ENCODE assay signal across 8 cellular contexts in genomic region chr9:33125871-33126822, GRCh38. TPM values are rescaled to one million over a fixed set of nuclear protein-coding genes. Genes with fewer than 3 reads are reported as not detected.
A peak's percentile ranks its signal among the peaks of the same experiment; 100 is the strongest.
DNase-seq lines count a peak whose midpoint lies in the region; ATAC-seq and TF ChIP-seq lines count a peak whose summit lies in the region.

No MANE protein-coding gene starts in this region.

- no peak overlapping the region for H3K4me3 ChIP-seq in colonic mucosa

- no peaks in the 10 kb centered on the region for H3K27me3 ChIP-seq in colonic mucosa

- no peaks in the 10 kb centered on the region for H3K9me3 Mint-ChIP-seq in dendritic cell treated with granulocyte-macrophage colony-stimulating factor and Interleukin-4, amounts not matched to agents 40 ng/mL and 50 ng/mL, for 4 days

- H3K9ac ChIP-seq in colonic mucosa (ENCODE audit: low read depth in 2 of 2, low read length in 2 of 2), result no peak overlapping the region

- H3K36me3 Mint-ChIP-seq in dendritic cell treated with granulocyte-macrophage colony-stimulating factor and Interleukin-4, amounts not matched to agents 40 ng/mL and 50 ng/mL, for 4 days (ENCODE audit: low read depth), result peaks cover 100% of the 10 kb centered on the region

- H3K36me3 ChIP-seq in colonic mucosa, result no peaks in the 10 kb centered on the region

- no peak overlapping the region for H3K27ac ChIP-seq in colonic mucosa

- peak overlapping the region; percentile 72 for H3K27ac Mint-ChIP-seq in dendritic cell treated with granulocyte-macrophage colony-stimulating factor and Interleukin-4, amounts not matched to agents 40 ng/mL and 50 ng/mL, for 4 days

- H3K4me3 Mint-ChIP-seq in dendritic cell treated with granulocyte-macrophage colony-stimulating factor and Interleukin-4, amounts not matched to agents 40 ng/mL and 50 ng/mL, for 4 days, result no peak overlapping the region

- intact Hi-C loops in dendritic cell treated with granulocyte-macrophage colony-stimulating factor and Interleukin-4, amounts not matched to agents 40 ng/mL and 50 ng/mL, for 4 days (cut with micrococcal nuclease), result no loop called here
- intact Hi-C loops in sciatic nerve (cut with DNase I), result no loop called here
- intact Hi-C loops in colonic mucosa (cut with DNase I), result no loop called here

- H3K27me3 Mint-ChIP-seq in dendritic cell treated with granulocyte-macrophage colony-stimulating factor and Interleukin-4, amounts not matched to agents 40 ng/mL and 50 ng/mL, for 4 days, result no peaks in the 10 kb centered on the region

- peaks cover 73% of the 10 kb centered on the region for H3K4me1 Mint-ChIP-seq in dendritic cell treated with granulocyte-macrophage colony-stimulating factor and Interleukin-4, amounts not matched to agents 40 ng/mL and 50 ng/mL, for 4 days (ENCODE audit: low read depth)

- no peak for TF ChIP-seq CTCF in colonic mucosa (IDR thresholded peaks at IDR 0.05)

- ATAC-seq in GM18907 (IDR thresholded peaks at IDR 0.05; ENCODE audit: unreplicated experiment) (peak; percentile 67), HG03378 (IDR thresholded peaks at IDR 0.05; ENCODE audit: unreplicated experiment) (peak; percentile 41), sciatic nerve (peak; percentile 3), HG02938 (IDR thresholded peaks at IDR 0.05; ENCODE audit: unreplicated experiment) (no peak)

- DNase-seq in sciatic nerve (ENCODE audit: low spot score) (no peak), NCI-H1417 (lab: John Stamatoyannopoulos, UW) (no peak), HuH-7.5 (ENCODE audit: low spot score) (no peak), colonic mucosa (no peak)

- H3K4me1 ChIP-seq in colonic mucosa, result peaks cover 18% of the 10 kb centered on the region

- no peaks in the 10 kb centered on the region for H3K9me3 ChIP-seq in colonic mucosa

RNA-seq across cellular contexts. Expression of gene B4GALT1, which starts 41.0 kb away (rescaled TPM):
- total RNA-seq in sciatic nerve (85.3 TPM), colonic mucosa (10 to 100 TPM; 76.9 to 78.7 TPM)

RNA-seq across cellular contexts. Expression of gene SMU1, which starts 49.7 kb away (rescaled TPM):
- total RNA-seq in sciatic nerve (23.8 TPM), colonic mucosa (10 to 100 TPM; 17.4 to 18.7 TPM)
